In the genomic region with DNA sequence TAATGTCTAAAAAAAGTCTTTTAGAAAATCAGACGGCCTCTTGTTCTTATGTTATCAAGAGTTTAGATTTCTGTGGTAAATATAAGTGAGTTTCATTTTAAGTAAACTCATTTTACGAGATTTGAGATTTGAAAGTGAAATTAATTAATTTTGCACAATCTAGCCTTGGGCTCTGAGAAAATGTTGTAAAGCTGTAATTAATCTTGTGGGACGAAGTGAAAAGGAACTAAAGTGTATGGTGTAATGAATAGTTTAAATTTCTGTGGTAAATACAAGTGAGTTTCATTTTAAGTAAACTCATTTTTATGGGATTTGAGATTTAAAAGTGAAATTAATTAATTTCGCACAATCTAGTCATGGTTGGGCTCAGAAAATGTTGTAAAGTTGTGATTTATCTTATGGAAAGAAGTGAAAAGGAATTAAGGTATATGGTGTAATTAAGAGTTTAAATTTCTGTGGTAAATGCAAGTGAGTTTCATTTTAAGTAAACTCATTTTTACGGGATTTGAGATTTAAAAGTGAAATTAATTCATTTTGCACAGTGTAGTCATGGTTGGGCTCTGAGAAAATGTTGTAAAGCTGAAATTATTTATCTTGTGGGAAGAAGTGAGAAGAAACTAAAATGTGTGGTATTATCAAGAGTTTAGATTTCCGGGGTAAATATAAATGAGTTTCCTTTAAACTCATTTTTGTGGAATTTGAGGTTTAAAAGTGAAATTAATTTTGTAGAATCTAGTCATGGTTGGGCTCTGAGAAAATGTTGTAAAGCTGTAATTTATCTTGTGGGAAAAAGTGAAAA, we compare ENCODE assay signal across 9 cellular contexts. TPM values are rescaled to one million over a fixed set of nuclear protein-coding genes. Genes with fewer than 3 reads are reported as not detected.
DNase-seq lines count a peak whose midpoint lies in the region; ATAC-seq, FAIRE-seq and TF ChIP-seq lines count a peak whose summit lies in the region.
"Had no signal": no experiment of that assay in that cellular context is flagged by ENCODE, and none has a peak within 500 bp of the region (broad histone marks: within the 10 kb centered on the region; RNA-seq: fewer than 3 reads in every experiment).

No MANE protein-coding gene starts in this region.

- H3K27ac Mint-ChIP-seq in activated T-helper 17 cell treated with anti-CD3 and anti-CD28 coated beads, Interleukin-2, amount 50 U/mL, for 72 hours: peak overlapping the region; percentile 69
- peak overlapping the region in 1 of 2 donors; percentile 16 for H3K27ac Mint-ChIP-seq in stimulated activated naive CD8-positive, alpha-beta T cell treated with anti-CD3 and anti-CD28 coated beads, Interleukin-15, amount 100 ng/mL, for 72 hours

- H3K27me3 Mint-ChIP-seq in activated T-helper 17 cell treated with anti-CD3 and anti-CD28 coated beads, Interleukin-2, amount 50 U/mL, for 72 hours: peaks cover 4% of the 10 kb centered on the region
- no peaks in the 10 kb centered on the region for H3K27me3 Mint-ChIP-seq in stimulated activated naive CD8-positive, alpha-beta T cell treated with anti-CD3 and anti-CD28 coated beads, Interleukin-15, amount 100 ng/mL, for 72 hours

- H3K9me3 Mint-ChIP-seq in activated T-helper 17 cell treated with anti-CD3 and anti-CD28 coated beads, Interleukin-2, amount 50 U/mL, for 72 hours: no peaks in the 10 kb centered on the region
- no peaks in the 10 kb centered on the region for H3K9me3 Mint-ChIP-seq in stimulated activated naive CD8-positive, alpha-beta T cell treated with anti-CD3 and anti-CD28 coated beads, Interleukin-15, amount 100 ng/mL, for 72 hours

- TF ChIP-seq CTCF in GM20000 (IDR thresholded peaks at IDR 0.05; ENCODE audit: extremely low read depth, missing control alignments): no peak

- peak overlapping the region; percentile 74 for H3K4me3 ChIP-seq in iPS-18a (ENCODE audit: low read length)

- peaks cover 12% of the 10 kb centered on the region for H3K4me1 Mint-ChIP-seq in activated T-helper 17 cell treated with anti-CD3 and anti-CD28 coated beads, Interleukin-2, amount 50 U/mL, for 72 hours
- H3K4me1 Mint-ChIP-seq in stimulated activated naive CD8-positive, alpha-beta T cell treated with anti-CD3 and anti-CD28 coated beads, Interleukin-15, amount 100 ng/mL, for 72 hours: peaks cover 40% of the 10 kb centered on the region

- H3K27me3 ChIP-seq in iPS-18a (ENCODE audit: control insufficient read depth, insufficient read depth, low read length): peaks cover 34% of the 10 kb centered on the region

- no peak overlapping the region for H3K27ac ChIP-seq in iPS-18a (ENCODE audit: low read length)

- no peaks in the 10 kb centered on the region for H3K9me3 ChIP-seq in iPS-18a (ENCODE audit: control insufficient read depth, low read depth, low read length)

- no peak for ATAC-seq in activated T-helper 17 cell treated with anti-CD3 and anti-CD28 coated beads, Interleukin-2, amount 50 U/mL, for 72 hours (replicated peaks)
- peak; percentile 16 for ATAC-seq in stimulated activated naive CD8-positive, alpha-beta T cell treated with anti-CD3 and anti-CD28 coated beads, Interleukin-15, amount 100 ng/mL, for 72 hours

- H3K4me3 Mint-ChIP-seq in activated T-helper 17 cell treated with anti-CD3 and anti-CD28 coated beads, Interleukin-2, amount 50 U/mL, for 72 hours: peak overlapping the region; percentile 85
- peak overlapping the region; percentile 80 to 85 for H3K4me3 Mint-ChIP-seq in stimulated activated naive CD8-positive, alpha-beta T cell treated with anti-CD3 and anti-CD28 coated beads, Interleukin-15, amount 100 ng/mL, for 72 hours

- no peak for FAIRE-seq in urothelium cell line (lab: Jason Lieb, UNC)

- peaks cover 8% of the 10 kb centered on the region for H3K4me1 ChIP-seq in iPS-18a (ENCODE audit: control insufficient read depth, low read depth, low read length)

- H3K36me3 ChIP-seq in iPS-18a (ENCODE audit: control insufficient read depth, low read depth, low read length): no peaks in the 10 kb centered on the region

- no peaks in the 10 kb centered on the region for H3K36me3 Mint-ChIP-seq in activated T-helper 17 cell treated with anti-CD3 and anti-CD28 coated beads, Interleukin-2, amount 50 U/mL, for 72 hours (ENCODE audit: low read depth)

- H3K9ac ChIP-seq in iPS-18a (ENCODE audit: low read length): peak overlapping the region; percentile 44

- DNase-seq in NOMO-1 treated with DMSO at 0.1 percent for 48 hours (lab: John Stamatoyannopoulos, UW; ENCODE audit: unreplicated experiment): peak; percentile 38
- no peak for DNase-seq in NOMO-1 treated with dmso at 0.1 percent for 144 hours (lab: John Stamatoyannopoulos, UW; ENCODE audit: unreplicated experiment)
- DNase-seq in stimulated activated naive CD8-positive, alpha-beta T cell treated with anti-CD3 and anti-CD28 coated beads, Interleukin-15, amount 100 ng/mL, for 72 hours: no peak
- DNase-seq in urothelium cell line (ENCODE audit: low spot score): no peak
- DNase-seq in GM20000 (ENCODE audit: low spot score): no peak
- DNase-seq in NCI-H1417 treated with DMSO at 0.1 percent for 48 hours (lab: John Stamatoyannopoulos, UW): no peak
- DNase-seq: 8988T had no signal

RNA-seq across cellular contexts. Expression of a gene that starts 1.6 kb away (rescaled TPM):
- total RNA-seq in activated T-helper 17 cell treated with anti-CD3 and anti-CD28 coated beads, Interleukin-2, amount 50 U/mL, for 72 hours: 1 to 10 TPM in 1 of 2 donors, under 1 TPM in 1; 0.80 to 3.9 TPM
